ENCODE assay signal across 12 cellular contexts in genomic region chr11:578276-579035, GRCh38. TPM values are rescaled to one million over a fixed set of nuclear protein-coding genes. Genes with fewer than 3 reads are reported as not detected.
DNase-seq lines count a peak whose midpoint lies in the region; FAIRE-seq and TF ChIP-seq lines count a peak whose summit lies in the region.
"Had no signal": no experiment of that assay in that cellular context is flagged by ENCODE, and none has a peak within 500 bp of the region (broad histone marks: within the 10 kb centered on the region; RNA-seq: fewer than 3 reads in every experiment).

No MANE protein-coding gene starts in this region.

- H3K4me3 Mint-ChIP-seq in T-helper 2 cell treated with Interferon-gamma antibody and Interleukin-4, amounts not matched to agents 5 μg/mL and 100 μg/mL, for 36 hours = peak overlapping the region; percentile 94
- peak overlapping the region; percentile 87 for H3K4me3 Mint-ChIP-seq in activated CD4-positive, alpha-beta memory T cell treated with anti-CD3 and anti-CD28 coated beads for 36 hours

- no peak for FAIRE-seq in small intestine (lab: Jason Lieb, UNC)

- H3K4me1 Mint-ChIP-seq in T-helper 2 cell treated with Interferon-gamma antibody and Interleukin-4, amounts not matched to agents 5 μg/mL and 100 μg/mL, for 36 hours (ENCODE audit: low read depth) = peaks cover 36% of the 10 kb centered on the region
- H3K4me1 Mint-ChIP-seq in activated CD4-positive, alpha-beta memory T cell treated with anti-CD3 and anti-CD28 coated beads for 36 hours (ENCODE audit: low read depth) = peaks cover 47% of the 10 kb centered on the region

- peaks cover 16 to 32% of the 10 kb centered on the region in 2 donors for H3K4me1 ChIP-seq in small intestine (ENCODE audit: control insufficient read depth in 2 of 2, insufficient read depth in 1 of 2, low read depth in 1 of 2, low read length in 1 of 2)
- H3K4me1 ChIP-seq in sigmoid colon = peaks cover 0 to 56% (median 51%) of the 10 kb centered on the region in 4 donors

- H3K9me3 ChIP-seq in small intestine (ENCODE audit: control insufficient read depth, low read depth) (no peaks in the 10 kb centered on the region), sigmoid colon (no peaks in the 10 kb centered on the region)
- H3K9me3 ChIP-seq: testis had no signal

- H3K36me3 ChIP-seq in small intestine (ENCODE audit: control insufficient read depth in 2 of 2, insufficient read depth in 2 of 2, low read length in 2 of 2) = peaks cover 3% of the 10 kb centered on the region in 2 donors
- peaks cover 0 to 21% (median 9%) of the 10 kb centered on the region in 4 donors for H3K36me3 ChIP-seq in sigmoid colon

- no peak for TF ChIP-seq EP300 in sigmoid colon (IDR thresholded peaks at IDR 0.05)

- intact Hi-C loops in activated CD4-positive, alpha-beta memory T cell treated with anti-CD3 and anti-CD28 coated beads for 36 hours (cut with micrococcal nuclease) = loop anchor here (5.0 kb wide), 1 partner anchor 39 kb away; the partner anchor contains the start of gene IRF7
- intact Hi-C loops in sigmoid colon (cut with DNase I) = loop anchor here (5.0 kb wide), 2 partner anchors 39 to 119 kb away; partner anchors contain the start of genes DEAF1, IRF7 and TMEM80

- H3K27ac ChIP-seq in small intestine (ENCODE audit: low read depth in 1 of 2, low read length in 1 of 2) = peak overlapping the region; percentile 50 to 82
- no peak overlapping the region for H3K27ac ChIP-seq in sigmoid colon
- H3K27ac ChIP-seq: parathyroid adenoma had no signal

- H3K27me3 ChIP-seq in small intestine (ENCODE audit: control insufficient read depth in 2 of 2, insufficient read depth in 2 of 2, low read length in 2 of 2) (peaks cover 0 to 5% of the 10 kb centered on the region in 2 donors), sigmoid colon (peaks cover 0 to 12% (median 6%) of the 10 kb centered on the region in 3 donors)
- H3K27me3 ChIP-seq: testis had no signal

- peak overlapping the region; percentile 98 for H3K4me3 ChIP-seq in fibroblast of the aortic adventitia (ENCODE audit: low read depth, low read length)
- peak overlapping the region in 1 of 2 donors; percentile 92 for H3K4me3 ChIP-seq in small intestine (ENCODE audit: low read depth in 1 of 2, low read length in 2 of 2)
- H3K4me3 ChIP-seq in sigmoid colon = no peak overlapping the region

- CTCF ChIA-PET in activated CD4-positive, alpha-beta memory T cell treated with anti-CD3 and anti-CD28 coated beads for 36 hours (lab: Charles Lee) = interaction anchor here (0.7 to 1.5 kb wide), 3 partner anchors 19 to 357 kb away, joined by 4 read pairs; no protein-coding TSS in a partner anchor

- H3K27me3 Mint-ChIP-seq in T-helper 2 cell treated with Interferon-gamma antibody and Interleukin-4, amounts not matched to agents 5 μg/mL and 100 μg/mL, for 36 hours (ENCODE audit: low read depth) = peaks cover 5% of the 10 kb centered on the region
- peaks cover 5% of the 10 kb centered on the region for H3K27me3 Mint-ChIP-seq in activated CD4-positive, alpha-beta memory T cell treated with anti-CD3 and anti-CD28 coated beads for 36 hours

- H3K27ac Mint-ChIP-seq in T-helper 2 cell treated with Interferon-gamma antibody and Interleukin-4, amounts not matched to agents 5 μg/mL and 100 μg/mL, for 36 hours = no peak overlapping the region
- no peak overlapping the region for H3K27ac Mint-ChIP-seq in activated CD4-positive, alpha-beta memory T cell treated with anti-CD3 and anti-CD28 coated beads for 36 hours

- no peak for TF ChIP-seq POLR2A in sigmoid colon (IDR thresholded peaks at IDR 0.05)

- H3K9me3 Mint-ChIP-seq in T-helper 2 cell treated with Interferon-gamma antibody and Interleukin-4, amounts not matched to agents 5 μg/mL and 100 μg/mL, for 36 hours = no peaks in the 10 kb centered on the region
- H3K9me3 Mint-ChIP-seq in activated CD4-positive, alpha-beta memory T cell treated with anti-CD3 and anti-CD28 coated beads for 36 hours = no peaks in the 10 kb centered on the region

- no peak for TF ChIP-seq CTCF in fibroblast of the aortic adventitia (IDR thresholded peaks at IDR 0.05; ENCODE audit: insufficient read depth, low read length)
- TF ChIP-seq CTCF in sigmoid colon (IDR thresholded peaks at IDR 0.05) = no peak

- WGBS in small intestine, 3 donors = 38 to 62% (median 44%) methylated on average over 21 of the region's 21 CpGs
- 53 to 70% methylated on average over 21 of the region's 21 CpGs for WGBS in sigmoid colon, 2 donors

- POLR2A ChIA-PET in activated CD4-positive, alpha-beta memory T cell treated with anti-CD3 and anti-CD28 coated beads for 36 hours (lab: Charles Lee) = no interaction called here

- H3K36me3 Mint-ChIP-seq in T-helper 2 cell treated with Interferon-gamma antibody and Interleukin-4, amounts not matched to agents 5 μg/mL and 100 μg/mL, for 36 hours (ENCODE audit: low read depth) = peaks cover 11% of the 10 kb centered on the region
- peaks cover 10% of the 10 kb centered on the region for H3K36me3 Mint-ChIP-seq in activated CD4-positive, alpha-beta memory T cell treated with anti-CD3 and anti-CD28 coated beads for 36 hours

- DNase-seq in T-helper 2 cell treated with Interferon-gamma antibody and Interleukin-4, amounts not matched to agents 5 μg/mL and 100 μg/mL, for 36 hours (ENCODE audit: low spot score) = no peak
- no peak for DNase-seq in T-helper 2 cell
- DNase-seq in activated CD4-positive, alpha-beta memory T cell treated with anti-CD3 and anti-CD28 coated beads for 36 hours = no peak
- no peak for DNase-seq in fibroblast of the aortic adventitia (ENCODE audit: low read depth)
- peak; percentile 75 for DNase-seq in small intestine
- no peak for DNase-seq in GOT3 (lab: John Stamatoyannopoulos, UW)
- DNase-seq in NCI-H2171 treated with DMSO at 0.1 percent for 48 hours (lab: John Stamatoyannopoulos, UW) = no peak
- DNase-seq in sigmoid colon = no peak
- DNase-seq: caudate nucleus, Right ventricle myocardium superior, testis had no signal

RNA-seq across cellular contexts. Expression of gene PHRF1, which starts 2.2 kb away (rescaled TPM):
- 10 to 100 TPM; 32.4 to 33.5 TPM for total RNA-seq in activated CD4-positive, alpha-beta memory T cell treated with anti-CD3 and anti-CD28 coated beads for 36 hours
- total RNA-seq in fibroblast of the aortic adventitia (ENCODE audit: low replicate concordance) = 27.6 and 37.5 TPM in 2 replicates
- 10 to 100 TPM; 14.6 to 25.0 (median 22.1) TPM for polyA plus RNA-seq in small intestine
- total RNA-seq in sigmoid colon = 10 to 100 TPM; 11.8 to 21.2 (median 17.9) TPM
- 10 to 100 TPM in 2 of 3 donors, 1 to 10 TPM in 1; 6.6 to 29.3 (median 11.3) TPM for polyA plus RNA-seq in sigmoid colon

RNA-seq across cellular contexts. Expression of gene RASSF7, which starts 17.7 kb away (rescaled TPM):
- total RNA-seq in activated CD4-positive, alpha-beta memory T cell treated with anti-CD3 and anti-CD28 coated beads for 36 hours = 10 to 100 TPM; 18.8 to 21.9 TPM
- total RNA-seq in fibroblast of the aortic adventitia (ENCODE audit: low replicate concordance) (1.6 and 2.5 TPM in 2 replicates), sigmoid colon (1 to 10 TPM; 3.0 to 5.4 (median 3.8) TPM)
- polyA plus RNA-seq in small intestine (100 to 1,000 TPM in 2 of 3 donors, 10 to 100 TPM in 1; 71.5 to 174 (median 169) TPM), sigmoid colon (100 to 1,000 TPM in 1 of 3 donors, 10 to 100 TPM in 2; 72.4 to 122 (median 94.9) TPM)

RNA-seq across cellular contexts. Expression of gene LMNTD2, which starts 17.9 kb away (rescaled TPM):
- total RNA-seq in activated CD4-positive, alpha-beta memory T cell treated with anti-CD3 and anti-CD28 coated beads for 36 hours = 1 to 10 TPM; 3.1 to 3.9 TPM
- total RNA-seq in fibroblast of the aortic adventitia (ENCODE audit: low replicate concordance) (0.36 TPM in 1 of 2 replicates, not detected in the other), sigmoid colon (1 to 10 TPM in 1 of 4 donors, under 1 TPM in 2, not detected in 1; 0.66 to 1.4 (median 0.68) TPM)
- polyA plus RNA-seq in small intestine (10 to 100 TPM in 2 of 3 donors, 1 to 10 TPM in 1; 4.7 to 26.4 (median 18.6) TPM), sigmoid colon (1 to 10 TPM; 1.2 to 6.3 (median 3.5) TPM)

RNA-seq across cellular contexts. Expression of gene IRF7, which starts 37.3 kb away (rescaled TPM):
- 10 to 100 TPM; 79.9 to 80.7 TPM for total RNA-seq in activated CD4-positive, alpha-beta memory T cell treated with anti-CD3 and anti-CD28 coated beads for 36 hours
- total RNA-seq in fibroblast of the aortic adventitia (ENCODE audit: low replicate concordance) (6.5 and 6.8 TPM in 2 replicates), sigmoid colon (10 to 100 TPM in 3 of 4 donors, 1 to 10 TPM in 1; 8.6 to 18.2 (median 14.2) TPM)
- polyA plus RNA-seq in small intestine (100 to 1,000 TPM in 2 of 3 donors, 10 to 100 TPM in 1; 34.3 to 115 (median 112) TPM), sigmoid colon (10 to 100 TPM; 10.8 to 73.9 (median 26.8) TPM)

RNA-seq across cellular contexts. Expression of gene LRRC56, which starts 41.1 kb away (rescaled TPM):
- 1 to 10 TPM; 1.3 to 1.6 TPM for total RNA-seq in activated CD4-positive, alpha-beta memory T cell treated with anti-CD3 and anti-CD28 coated beads for 36 hours
- 0.45 and 1.2 TPM in 2 replicates for total RNA-seq in fibroblast of the aortic adventitia (ENCODE audit: low replicate concordance)
- polyA plus RNA-seq in small intestine = 1 to 10 TPM in 1 of 3 donors, under 1 TPM in 2; 0.54 to 1.2 (median 0.89) TPM
- under 1 TPM in 1 of 4 donors, not detected in 3; 0.14 TPM for total RNA-seq in sigmoid colon
- 1 to 10 TPM; 2.4 to 5.9 (median 5.8) TPM for polyA plus RNA-seq in sigmoid colon

Comparison
In these comparisons a context has a peak if more than half of its experiments do, and no peak if none do; other contexts are left out.
1. H3K27ac ChIP-seq: peak in small intestine (2 of 2); none in sigmoid colon (0 of 4).